13 cellular contexts compared by ENCODE assay signal in the genomic region with DNA sequence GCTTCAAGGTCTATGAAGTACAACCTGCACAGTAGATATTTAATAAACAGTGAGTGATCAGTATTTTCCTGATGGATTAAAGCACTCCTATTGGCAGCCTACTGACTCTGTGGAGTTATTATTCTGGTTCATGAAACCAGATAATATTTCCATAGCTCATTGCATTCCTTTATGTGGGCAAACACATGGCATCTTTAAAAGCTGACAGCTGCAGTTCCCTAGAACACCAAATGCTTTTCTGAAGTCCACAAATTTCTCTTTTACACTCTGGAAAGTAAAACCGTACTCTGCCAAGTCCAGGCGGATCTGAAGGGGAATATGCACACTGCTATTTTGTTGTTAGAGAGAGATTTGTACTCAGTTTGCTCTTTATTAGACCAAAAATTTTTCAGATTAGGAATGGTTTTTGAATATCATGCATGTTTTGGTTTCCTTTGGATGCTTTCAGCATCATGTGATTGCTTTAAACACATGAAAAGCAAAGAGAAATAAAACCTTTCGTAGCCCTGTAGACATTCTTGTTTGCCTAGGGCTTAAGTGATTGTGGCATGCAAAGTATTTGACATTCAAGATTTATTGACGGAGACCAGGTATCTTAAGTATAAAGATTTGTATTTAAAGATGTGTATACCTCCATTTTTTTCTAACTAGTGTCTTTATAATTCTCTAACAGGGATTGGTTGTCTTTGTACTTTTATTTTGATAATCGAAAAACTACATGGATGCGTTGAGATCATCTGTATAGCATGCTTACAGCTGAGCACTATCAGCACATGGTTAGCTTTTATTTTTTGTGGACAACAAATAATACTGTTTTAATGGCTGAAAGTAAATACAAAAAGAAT. TPM values are rescaled to one million over a fixed set of nuclear protein-coding genes. Genes with fewer than 3 reads are reported as not detected.
A peak's percentile ranks its signal among the peaks of the same experiment; 100 is the strongest.
DNase-seq lines count a peak whose midpoint lies in the region; ATAC-seq and TF ChIP-seq lines count a peak whose summit lies in the region.
"Had no signal": no experiment of that assay in that cellular context is flagged by ENCODE, and none has a peak within 500 bp of the region (broad histone marks: within the 10 kb centered on the region; RNA-seq: fewer than 3 reads in every experiment).

No MANE protein-coding gene starts in this region.

- H3K4me1 ChIP-seq in PC-3 (ENCODE audit: insufficient read depth, low read length) (peaks cover 6% of the 10 kb centered on the region; the same call in 1 of the 2 replicates), foreskin keratinocyte (no peaks in the 10 kb centered on the region), testis (peaks cover 60% of the 10 kb centered on the region)

- no peak overlapping the region for H3K27ac ChIP-seq in PC-3 (ENCODE audit: low read length)
- H3K27ac ChIP-seq in foreskin keratinocyte: peak overlapping the region; percentile 12
- peak overlapping the region; percentile 21 to 85 for H3K27ac ChIP-seq in testis

- no peak for TF ChIP-seq CTCF in PC-3 (conservative IDR thresholded peaks at IDR 0.05; ENCODE audit: low read depth, low read length)
- TF ChIP-seq CTCF in foreskin keratinocyte (conservative IDR thresholded peaks at IDR 0.05): no peak
- TF ChIP-seq CTCF in testis (IDR thresholded peaks at IDR 0.05): no peak

- peaks cover 92% of the 10 kb centered on the region for H3K79me2 ChIP-seq in PC-3 (ENCODE audit: low read length)

- ATAC-seq in PC-3: peak; percentile 59
- no peak for ATAC-seq in foreskin keratinocyte

- H3K9me3 ChIP-seq in PC-3 (ENCODE audit: low read length): no peaks in the 10 kb centered on the region; the same call in 1 of the 2 replicates
- no peaks in the 10 kb centered on the region for H3K9me3 ChIP-seq in testis
- H3K9me3 ChIP-seq: HAP-1 had no signal

- peaks cover 13% of the 10 kb centered on the region; the same call in 1 of the 2 replicates for H4K20me1 ChIP-seq in PC-3 (ENCODE audit: low read length)

- no peaks in the 10 kb centered on the region for H3K9me2 ChIP-seq in PC-3 (replicated peaks; ENCODE audit: low read length)

- CTCF ChIA-PET in PC-3 (lab: Charles Lee): interaction anchor here (0.6 kb wide), 2 partner anchors 65 to 187 kb away, joined by 3 to 5 read pairs; no protein-coding TSS in a partner anchor

- DNase-seq in NCI-H510A treated with DMSO at 0.1 percent for 48 hours (lab: John Stamatoyannopoulos, UW) (peak; percentile 23), NCI-H510A (lab: John Stamatoyannopoulos, UW) (no peak), PC-3 (no peak), foreskin keratinocyte (no peak), testis (no peak), NCI-H1436 (lab: John Stamatoyannopoulos, UW) (no peak), ACHN (no peak), NOMO-1 treated with dmso at 0.1 percent for 144 hours (lab: John Stamatoyannopoulos, UW; ENCODE audit: unreplicated experiment) (no peak)
- DNase-seq: 8988T; activated T-cell treated with anti-CD3 and anti-CD28 coated beads, Interleukin-2, amount 50 U/mL, for 48 hours; midbrain; T-helper 9 cell had no signal

- H3F3A ChIP-seq in PC-3 (ENCODE audit: low read length, unreplicated experiment): no peaks in the 10 kb centered on the region

- H3K4me3 ChIP-seq in PC-3 (ENCODE audit: low read length) (no peak overlapping the region), testis (no peak overlapping the region)
- H3K4me3 ChIP-seq: HAP-1 had no signal

- in situ Hi-C loops in ACHN (cut with HindIII; ENCODE audit: low pct_ligation_motif_present, low pct_unique_long_range_greater_than_20kb, low sequenced_read_pairs): no loop called here

- no peak overlapping the region for H2AFZ ChIP-seq in PC-3 (ENCODE audit: low read length)

- no peak overlapping the region for H3K9ac ChIP-seq in PC-3 (ENCODE audit: low read length)

- peaks cover 31% of the 10 kb centered on the region for H3K36me3 ChIP-seq in PC-3 (ENCODE audit: low read depth, low read length)
- no peaks in the 10 kb centered on the region for H3K36me3 ChIP-seq in testis (ENCODE audit: low read depth, missing control alignments)
- H3K36me3 ChIP-seq: HAP-1 had no signal

- H3K27me3 ChIP-seq in PC-3 (ENCODE audit: low read length) (no peaks in the 10 kb centered on the region), foreskin keratinocyte (no peaks in the 10 kb centered on the region), testis (no peaks in the 10 kb centered on the region)

- H3K4me2 ChIP-seq in PC-3 (ENCODE audit: low read length): no peak overlapping the region

- WGBS in testis, 2 donors: 32 to 40% methylated on average over 6 of the region's 6 CpGs

- BruUV-seq in PC-3 (replicated peaks; lab: Mats Ljungman, UMichigan): no TSS peak

- no peak for TF ChIP-seq POLR2A in testis (IDR thresholded peaks at IDR 0.05)

- POLR2A ChIA-PET in PC-3 (lab: Charles Lee; ENCODE audit: unreplicated experiment): no interaction called here

- intact Hi-C loops in PC-3 (cut with micrococcal nuclease): no loop called here
- intact Hi-C loops in testis (cut with DNase I; ENCODE audit: low total_unique reads): no loop called here

RNA-seq across cellular contexts. Expression of gene SEC14L1, which starts 19.5 kb away (rescaled TPM):
- total RNA-seq in PC-3 (2014; rRNA removed): 39.8 and 50.9 TPM in 2 replicates
- total RNA-seq in foreskin keratinocyte: 36.9 and 53.3 TPM in 2 replicates
- 20.2 and 24.2 TPM in 2 replicates for polyA plus RNA-seq in foreskin keratinocyte
- total RNA-seq in testis: 100 to 1,000 TPM; 240 to 262 TPM
- 143 TPM for polyA plus RNA-seq in testis (ENCODE audit: insufficient read depth, low read depth, low replicate concordance)
